Comparison of ENCODE assay signal across 23 cellular contexts in the genomic region with DNA sequence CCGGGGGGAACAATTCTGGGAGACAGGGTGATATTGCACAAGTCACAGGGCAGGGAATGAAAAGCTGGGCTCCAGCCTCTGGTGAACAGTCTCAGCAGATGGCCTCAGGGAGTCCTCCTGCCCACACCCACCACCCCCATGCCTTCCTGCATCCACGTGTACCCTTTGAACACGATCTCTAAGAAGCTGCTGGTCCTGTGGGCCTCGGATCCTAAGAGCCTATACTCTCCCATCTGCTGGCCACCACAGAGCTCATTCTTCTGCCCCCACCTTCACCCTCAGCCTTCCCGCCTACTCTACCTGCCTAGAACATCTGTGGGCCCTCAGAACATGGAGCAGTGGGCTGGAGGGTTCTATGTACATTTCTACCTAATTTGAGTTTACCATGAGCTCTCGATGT.
DNase-seq lines count a peak whose midpoint lies in the region; ATAC-seq, FAIRE-seq and TF ChIP-seq lines count a peak whose summit lies in the region.
"Had no signal": no experiment of that assay in that cellular context is flagged by ENCODE, and none has a peak within 500 bp of the region (broad histone marks: within the 10 kb centered on the region; RNA-seq: fewer than 3 reads in every experiment).

No MANE protein-coding gene starts in this region.

- no peaks in the 10 kb centered on the region for H3K9me3 ChIP-seq in T-helper 17 cell (ENCODE audit: control insufficient read depth, low read length, poor library complexity, severe bottlenecking)
- H3K9me3 ChIP-seq in small intestine (ENCODE audit: control insufficient read depth, low read depth): no peaks in the 10 kb centered on the region
- H3K9me3 ChIP-seq: MG63, upper lobe of left lung had no signal

- peak overlapping the region; percentile 97 for H3K27ac Mint-ChIP-seq in activated CD4-positive, alpha-beta T cell treated with anti-CD3 and anti-CD28 coated beads for 36 hours
- peak overlapping the region; percentile 99 for H3K27ac Mint-ChIP-seq in T-helper 17 cell
- peak overlapping the region; percentile 99 for H3K27ac Mint-ChIP-seq in activated naive CD8-positive, alpha-beta T cell treated with anti-CD3 and anti-CD28 coated beads, Interleukin-2, amount 50 U/mL, for 24 hours
- H3K27ac Mint-ChIP-seq: brain had no signal

- H3K9me3 Mint-ChIP-seq in activated CD4-positive, alpha-beta T cell treated with anti-CD3 and anti-CD28 coated beads for 36 hours (ENCODE audit: low read depth): no peaks in the 10 kb centered on the region
- no peaks in the 10 kb centered on the region for H3K9me3 Mint-ChIP-seq in activated naive CD8-positive, alpha-beta T cell treated with anti-CD3 and anti-CD28 coated beads, Interleukin-2, amount 50 U/mL, for 24 hours
- H3K9me3 Mint-ChIP-seq: brain had no signal

- peaks cover 10% of the 10 kb centered on the region for H3K36me3 Mint-ChIP-seq in activated CD4-positive, alpha-beta T cell treated with anti-CD3 and anti-CD28 coated beads for 36 hours (ENCODE audit: low read depth)
- H3K36me3 Mint-ChIP-seq in T-helper 17 cell (ENCODE audit: low read depth): no peaks in the 10 kb centered on the region
- H3K36me3 Mint-ChIP-seq in activated naive CD8-positive, alpha-beta T cell treated with anti-CD3 and anti-CD28 coated beads, Interleukin-2, amount 50 U/mL, for 24 hours (ENCODE audit: low read depth): no peaks in the 10 kb centered on the region
- H3K36me3 Mint-ChIP-seq: brain had no signal

- no peak for FAIRE-seq in small intestine (lab: Jason Lieb, UNC)
- no peak for FAIRE-seq in RCC 7860 (lab: Jason Lieb, UNC)

- H3K27me3 Mint-ChIP-seq in activated CD4-positive, alpha-beta T cell treated with anti-CD3 and anti-CD28 coated beads for 36 hours: no peaks in the 10 kb centered on the region
- no peaks in the 10 kb centered on the region for H3K27me3 Mint-ChIP-seq in T-helper 17 cell
- H3K27me3 Mint-ChIP-seq in activated naive CD8-positive, alpha-beta T cell treated with anti-CD3 and anti-CD28 coated beads, Interleukin-2, amount 50 U/mL, for 24 hours: no peaks in the 10 kb centered on the region
- H3K27me3 Mint-ChIP-seq: brain had no signal

- DNase-seq in activated CD4-positive, alpha-beta T cell treated with anti-CD3 and anti-CD28 coated beads for 36 hours: no peak
- no peak for DNase-seq in activated CD4-positive, alpha-beta T cell treated with anti-CD3 and anti-CD28 coated beads, Interleukin-2, amount 50 U/mL, for 1 hour
- DNase-seq in T-helper 17 cell (no peak), small intestine (no peak), foreskin fibroblast (no peak), RCC 7860 (ENCODE audit: low spot score) (no peak)
- no peak for DNase-seq in activated naive CD8-positive, alpha-beta T cell treated with anti-CD3 and anti-CD28 coated beads, Interleukin-2, amount 50 U/mL, for 24 hours
- DNase-seq: activated CD4-positive, alpha-beta T cell treated with anti-CD3 and anti-CD28 coated beads for 1 hour; activated gamma-delta T cell treated with Interleukin-2 at 50 U/mL for 16 hours; C1 segment of cervical spinal cord; dermis blood vessel endothelial cell; DMS53; glutamatergic neuron; GOT3; left ventricle myocardium superior; MG63; NCI-H446; posterior cingulate gyrus; T1000; upper lobe of left lung had no signal

- POLR2A ChIA-PET in activated CD4-positive, alpha-beta T cell treated with anti-CD3 and anti-CD28 coated beads for 36 hours (lab: Charles Lee): interaction anchor here (0.6 to 2.8 kb wide), 6 partner anchors 11 to 414 kb away, joined by 3 to 15 read pairs (median 8); a partner anchor contains a TSS

- peak overlapping the region; percentile 20 to 74 for H3K27ac ChIP-seq in small intestine (ENCODE audit: low read depth in 1 of 2, low read length in 1 of 2)

- no peak overlapping the region for H3K4me3 ChIP-seq in small intestine (ENCODE audit: low read depth in 1 of 2, low read length in 2 of 2)
- H3K4me3 ChIP-seq in foreskin fibroblast (ENCODE audit: low read depth in 1 of 2, low read length in 2 of 2): no peak overlapping the region
- H3K4me3 ChIP-seq: MG63, upper lobe of left lung had no signal

- ATAC-seq in activated CD4-positive, alpha-beta T cell treated with anti-CD3 and anti-CD28 coated beads for 36 hours: no peak
- ATAC-seq in T-helper 17 cell (no peak), GM21786 (IDR thresholded peaks at IDR 0.05; ENCODE audit: unreplicated experiment) (no peak)
- ATAC-seq in activated naive CD8-positive, alpha-beta T cell treated with anti-CD3 and anti-CD28 coated beads, Interleukin-2, amount 50 U/mL, for 24 hours: no peak
- ATAC-seq: esophagus mucosa, left ventricle myocardium superior had no signal

- intact Hi-C loops in activated CD4-positive, alpha-beta T cell treated with anti-CD3 and anti-CD28 coated beads for 36 hours (cut with DNase I, micrococcal nuclease): loop anchor here in 1 of 2 experiments (5.0 kb wide), 1 partner anchor 61 kb away; a partner anchor contains a TSS

- no peak for TF ChIP-seq CTCF in foreskin fibroblast (IDR thresholded peaks at IDR 0.05; ENCODE audit: low read depth, low read length)

- H3K27me3 ChIP-seq in small intestine (ENCODE audit: control insufficient read depth in 2 of 2, insufficient read depth in 2 of 2, low read length in 2 of 2): no peaks in the 10 kb centered on the region
- H3K27me3 ChIP-seq: MG63, upper lobe of left lung had no signal

- H3K4me1 Mint-ChIP-seq in activated CD4-positive, alpha-beta T cell treated with anti-CD3 and anti-CD28 coated beads for 36 hours: peaks cover 94% of the 10 kb centered on the region
- peaks cover 75% of the 10 kb centered on the region for H3K4me1 Mint-ChIP-seq in T-helper 17 cell
- peaks cover 98% of the 10 kb centered on the region for H3K4me1 Mint-ChIP-seq in activated naive CD8-positive, alpha-beta T cell treated with anti-CD3 and anti-CD28 coated beads, Interleukin-2, amount 50 U/mL, for 24 hours

- no peaks in the 10 kb centered on the region for H3K36me3 ChIP-seq in small intestine (ENCODE audit: control insufficient read depth in 2 of 2, insufficient read depth in 2 of 2, low read length in 2 of 2)
- H3K36me3 ChIP-seq: MG63, upper lobe of left lung had no signal

- 87 to 94% (median 94%) methylated on average over 6 of the region's 6 CpGs for WGBS in small intestine, 3 donors

- CTCF ChIA-PET in activated CD4-positive, alpha-beta T cell treated with anti-CD3 and anti-CD28 coated beads for 36 hours (lab: Charles Lee): interaction anchor here (0.5 to 3.3 kb wide), 11 partner anchors 11 to 210 kb away, joined by 3 to 22 read pairs (median 4); no protein-coding TSS in a partner anchor

- peak overlapping the region; percentile 63 for H3K4me3 Mint-ChIP-seq in activated CD4-positive, alpha-beta T cell treated with anti-CD3 and anti-CD28 coated beads for 36 hours
- peak overlapping the region; percentile 53 for H3K4me3 Mint-ChIP-seq in T-helper 17 cell
- H3K4me3 Mint-ChIP-seq in activated naive CD8-positive, alpha-beta T cell treated with anti-CD3 and anti-CD28 coated beads, Interleukin-2, amount 50 U/mL, for 24 hours: peak overlapping the region; percentile 70
- H3K4me3 Mint-ChIP-seq: brain had no signal

- H3K4me1 ChIP-seq in small intestine (ENCODE audit: control insufficient read depth in 2 of 2, insufficient read depth in 1 of 2, low read depth in 1 of 2, low read length in 1 of 2): peaks cover 0 to 4% of the 10 kb centered on the region in 2 donors
